ENCODE assay signal across 18 cellular contexts in the genomic region with DNA sequence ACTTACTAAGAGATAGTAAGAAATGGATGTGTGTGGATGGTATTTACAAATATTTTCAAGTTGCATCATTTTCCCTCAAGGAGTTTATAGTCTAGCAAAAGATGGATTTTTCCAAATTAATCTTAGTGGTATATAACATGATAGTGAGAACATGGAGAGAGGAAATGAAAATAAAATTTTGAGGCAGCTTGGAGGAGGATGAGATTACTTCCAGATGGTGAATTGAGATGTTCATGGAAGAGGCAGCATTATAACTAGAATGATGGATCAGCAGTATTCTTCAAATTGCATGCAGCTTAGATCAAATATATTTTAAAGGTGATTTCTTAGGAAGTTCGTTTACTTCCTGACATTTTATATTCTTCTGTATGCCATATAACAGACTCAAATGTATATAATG.
DNase-seq lines count a peak whose midpoint lies in the region; FAIRE-seq and TF ChIP-seq lines count a peak whose summit lies in the region.
"Had no signal": no experiment of that assay in that cellular context is flagged by ENCODE, and none has a peak within 500 bp of the region (broad histone marks: within the 10 kb centered on the region; RNA-seq: fewer than 3 reads in every experiment).

No MANE protein-coding gene starts in this region.

- TF ChIP-seq POLR2A in GM12892 (IDR thresholded peaks at IDR 0.05; ENCODE audit: low read depth, low read length): no peak

- H3K36me3 Mint-ChIP-seq in HFFc6 (ENCODE audit: low read depth) (peaks cover 12% of the 10 kb centered on the region), osteocyte (ENCODE audit: unreplicated experiment) (no peaks in the 10 kb centered on the region)
- H3K36me3 Mint-ChIP-seq: CD4-positive, alpha-beta memory T cell had no signal

- H3K27ac Mint-ChIP-seq in HFFc6 (peak overlapping the region; percentile 44; the same call in 1 of the 2 replicates), osteocyte (ENCODE audit: unreplicated experiment) (peak overlapping the region; percentile 27)
- H3K27ac Mint-ChIP-seq: CD4-positive, alpha-beta memory T cell had no signal

- peaks cover 5% of the 10 kb centered on the region; the same call in 1 of the 2 replicates for H3K9me3 Mint-ChIP-seq in HFFc6
- no peaks in the 10 kb centered on the region for H3K9me3 Mint-ChIP-seq in osteocyte (ENCODE audit: unreplicated experiment)

- in situ Hi-C loops in KBM-7 (cut with MboI; ENCODE audit: low pct_unique_long_range_greater_than_20kb, low sequenced_read_pairs): no loop called here

- TF ChIP-seq CTCF in HFFc6 (IDR thresholded peaks at IDR 0.05): no peak
- no peak for TF ChIP-seq CTCF in osteocyte (IDR thresholded peaks at IDR 0.05)

- FAIRE-seq in GM12892 (lab: Jason Lieb, UNC): no peak
- FAIRE-seq: GM12891, H54 had no signal

- H3K4me3 Mint-ChIP-seq in HFFc6: no peak overlapping the region; the same call in 1 of the 2 replicates
- H3K4me3 Mint-ChIP-seq in osteocyte (ENCODE audit: unreplicated experiment): no peak overlapping the region
- H3K4me3 Mint-ChIP-seq: CD4-positive, alpha-beta memory T cell had no signal

- H3K4me1 Mint-ChIP-seq in HFFc6 (ENCODE audit: low read depth) (peaks cover 86% of the 10 kb centered on the region), osteocyte (ENCODE audit: unreplicated experiment) (peaks cover 62% of the 10 kb centered on the region)
- H3K4me1 Mint-ChIP-seq: CD4-positive, alpha-beta memory T cell had no signal

- no peak for DNase-seq in HFFc6
- peak; percentile 16 for DNase-seq in RPMI7951 (ENCODE audit: low read depth)
- peak; percentile 66 for DNase-seq in fibroblast of peridontal ligament (ENCODE audit: extremely low read depth)
- DNase-seq in osteocyte (ENCODE audit: extremely low spot score, unreplicated experiment): no peak
- no peak for DNase-seq in GM12892 (ENCODE audit: insufficient read length)
- DNase-seq in NCI-H1930 (lab: John Stamatoyannopoulos, UW): no peak
- no peak for DNase-seq in dermis blood vessel endothelial cell
- no peak for DNase-seq in KBM-7
- DNase-seq: C1 segment of cervical spinal cord; Calu3; CD4-positive, alpha-beta memory T cell; COR-L47; DMS53; DMS79 treated with DMSO at 0.1 percent for 48 hours; GF-D8; GOT3 had no signal

- H3K27me3 Mint-ChIP-seq in HFFc6 (ENCODE audit: insufficient read depth): no peaks in the 10 kb centered on the region
- no peaks in the 10 kb centered on the region for H3K27me3 Mint-ChIP-seq in osteocyte (ENCODE audit: unreplicated experiment)

Comparison
In these comparisons a context has a peak if more than half of its experiments do, and no peak if none do; other contexts are left out.
1. DNase-seq: peak in RPMI7951 (single experiment) and fibroblast of peridontal ligament (single experiment); none in HFFc6 (single experiment), osteocyte (single experiment), GM12892 (single experiment), NCI-H1930 (0 of 2), dermis blood vessel endothelial cell (single experiment) and KBM-7 (single experiment).